Comparison of ENCODE assay signal across 22 cellular contexts in genomic region chr20:17417221-17417620, GRCh38.
"Had no signal": no experiment of that assay in that cellular context is flagged by ENCODE, and none has a peak within 500 bp of the region (broad histone marks: within the 10 kb centered on the region; RNA-seq: fewer than 3 reads in every experiment).

No MANE protein-coding gene starts in this region.

- H3K4me3 ChIP-seq: coronary artery, esophagus muscularis mucosa, heart left ventricle, hepatocyte, left lung, mucosa of descending colon, pancreas, right lobe of liver, thoracic aorta, tibial nerve, upper lobe of left lung had no signal

- ATAC-seq: heart left ventricle; left cardiac atrium; left lung; mucosa of descending colon; natural killer cell treated with Interleukin-12 subunit alpha and Interleukin-12 subunit beta and Interleukin-15 and Interleukin-18, amount 100 ng/mL, for 72 hours; pancreas; right lobe of liver; stimulated activated naive B cell treated with anti-CD40 and anti-IgM and Interleukin-4, amounts not matched to agents 10 μg/mL and 1 μg/mL and 100 μg/mL, for 72 hours had no signal

- DNase-seq: dermis blood vessel endothelial cell; effector memory CD4-positive, alpha-beta T cell; heart left ventricle; left cardiac atrium; left lung; mesenchymal stem cell; mucosa of descending colon; naive B cell; pancreas; retina; right lobe of liver; small intestine; stimulated activated CD4-positive, alpha-beta T cell treated with anti-CD3 and anti-CD28 coated beads, Interleukin-15, amount 100 ng/mL, for 24 hours; stimulated activated CD4-positive, alpha-beta T cell treated with anti-CD3 and anti-CD28 coated beads, Interleukin-2, amount 100 ng/mL, for 48 hours; stimulated activated naive B cell treated with anti-CD40 and anti-IgM and Interleukin-4, amounts not matched to agents 10 μg/mL and 1 μg/mL and 100 μg/mL, for 72 hours; upper lobe of left lung had no signal
